Comparison of ENCODE assay signal across 24 cellular contexts in the genomic region with DNA sequence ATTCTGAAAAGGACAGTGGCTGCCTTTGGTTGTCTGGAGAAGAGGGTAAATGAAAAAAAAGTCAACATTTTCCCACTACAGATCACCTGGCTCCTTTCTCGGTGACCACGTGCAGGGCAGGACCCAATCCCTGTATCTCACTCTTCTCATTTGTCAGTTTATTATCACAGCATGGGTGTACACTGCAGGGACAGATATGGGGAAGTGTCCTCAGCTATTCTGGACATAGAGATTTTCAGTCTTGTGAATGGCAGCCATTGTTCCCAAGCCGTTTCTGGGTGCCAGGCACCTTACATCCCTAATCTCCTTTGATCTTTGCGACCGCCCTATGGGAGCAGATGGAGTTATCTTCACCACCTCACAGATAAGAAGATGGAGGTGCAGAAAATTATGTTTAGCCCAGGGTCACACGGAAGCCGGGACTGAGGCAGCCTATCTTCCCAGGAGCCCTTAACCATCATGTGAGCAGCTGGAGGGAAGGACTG. TPM values are rescaled to one million over a fixed set of nuclear protein-coding genes. Genes with fewer than 3 reads are reported as not detected.
DNase-seq lines count a peak whose midpoint lies in the region; ATAC-seq, FAIRE-seq and TF ChIP-seq lines count a peak whose summit lies in the region.
"Had no signal": no experiment of that assay in that cellular context is flagged by ENCODE, and none has a peak within 500 bp of the region (broad histone marks: within the 10 kb centered on the region; RNA-seq: fewer than 3 reads in every experiment).

No MANE protein-coding gene starts in this region.

- no peak overlapping the region for H3K27ac Mint-ChIP-seq in activated T-helper 2 cell treated with anti-CD3 and anti-CD28 coated beads, Interferon-gamma antibody, Interleukin-2, Interleukin-4, amounts not matched to agents 10 μg/mL and 5 μg/mL and 100 μg/mL, durations not matched to agents 14 hours and 24 hours and 36 hours
- H3K27ac Mint-ChIP-seq: CD4-positive, alpha-beta T cell had no signal

- H3K36me3 Mint-ChIP-seq in activated T-helper 2 cell treated with anti-CD3 and anti-CD28 coated beads, Interferon-gamma antibody, Interleukin-2, Interleukin-4, amounts not matched to agents 10 μg/mL and 5 μg/mL and 100 μg/mL, durations not matched to agents 14 hours and 24 hours and 36 hours (ENCODE audit: low read depth), result no peaks in the 10 kb centered on the region

- peak overlapping the region; percentile 90 for H3K27ac ChIP-seq in Panc1 (ENCODE audit: low read length)
- no peak overlapping the region for H3K27ac ChIP-seq in keratinocyte (ENCODE audit: control insufficient read depth, insufficient read depth, low read length)
- H3K27ac ChIP-seq in transverse colon, result peak overlapping the region in 3 of 4 donors; percentile 25 to 38 (median 33)
- H3K27ac ChIP-seq: 22Rv1, BLaER1 had no signal

- H3K9me3 ChIP-seq in Panc1 (ENCODE audit: control insufficient read depth, insufficient read depth, low read depth, low read length), result no peaks in the 10 kb centered on the region
- no peaks in the 10 kb centered on the region for H3K9me3 ChIP-seq in keratinocyte (ENCODE audit: control insufficient read depth, low read depth, low read length)
- H3K9me3 ChIP-seq in transverse colon, result no peaks in the 10 kb centered on the region
- H3K9me3 ChIP-seq: BLaER1 had no signal

- intact Hi-C loops in Panc1 (cut with micrococcal nuclease; ENCODE audit: unreplicated experiment), result no loop called here
- intact Hi-C loops in transverse colon (cut with DNase I; ENCODE audit: low total_unique reads), result no loop called here
- intact Hi-C loops in activated T-helper 2 cell treated with anti-CD3 and anti-CD28 coated beads, Interferon-gamma antibody, Interleukin-2, Interleukin-4, amounts not matched to agents 10 μg/mL and 5 μg/mL and 100 μg/mL, durations not matched to agents 14 hours and 24 hours and 36 hours (cut with micrococcal nuclease), result no loop called here

- FAIRE-seq in keratinocyte (lab: Jason Lieb, UNC), result no peak
- FAIRE-seq: G401.6, GM12892 had no signal

- no peak overlapping the region for H3K4me3 ChIP-seq in Panc1 (ENCODE audit: low read depth in 2 of 2, low read length in 2 of 2)
- no peak overlapping the region for H3K4me3 ChIP-seq in keratinocyte (ENCODE audit: control insufficient read depth in 2 of 3, extremely low read depth in 1 of 3, insufficient read depth in 2 of 3, low read depth in 1 of 3, low read length in 3 of 3)
- H3K4me3 ChIP-seq in transverse colon, result no peak overlapping the region
- H3K4me3 ChIP-seq: BLaER1 had no signal

- no peak overlapping the region for H3K4me3 Mint-ChIP-seq in activated T-helper 2 cell treated with anti-CD3 and anti-CD28 coated beads, Interferon-gamma antibody, Interleukin-2, Interleukin-4, amounts not matched to agents 10 μg/mL and 5 μg/mL and 100 μg/mL, durations not matched to agents 14 hours and 24 hours and 36 hours (ENCODE audit: low read depth)
- H3K4me3 Mint-ChIP-seq: CD4-positive, alpha-beta T cell had no signal

- ATAC-seq in Panc1, result peak; percentile 11; the same call in 1 of the 2 replicates
- ATAC-seq in GM21576 (IDR thresholded peaks at IDR 0.05; ENCODE audit: unreplicated experiment), result no peak

- CTCF ChIA-PET in Panc1 (lab: Charles Lee), result no interaction called here

- no peak overlapping the region for H3K4me2 ChIP-seq in keratinocyte (ENCODE audit: control insufficient read depth, extremely low read depth, insufficient read depth, low read depth, low read length)
- H3K4me2 ChIP-seq: BLaER1 had no signal

- peaks cover 80% of the 10 kb centered on the region for H3K4me1 ChIP-seq in Panc1 (ENCODE audit: control insufficient read depth, insufficient read depth, low read length)
- peaks cover 61% of the 10 kb centered on the region for H3K4me1 ChIP-seq in keratinocyte (ENCODE audit: control insufficient read depth, extremely low read depth, insufficient read depth, low read length)
- peaks cover 0 to 25% (median 18%) of the 10 kb centered on the region in 4 donors for H3K4me1 ChIP-seq in transverse colon

- WGBS in transverse colon (ENCODE audit: low coverage in 1 of 2), 2 donors, result 50 to 56% methylated on average over 2 to 7 of the region's 7 CpGs

- H3K9me3 Mint-ChIP-seq in activated T-helper 2 cell treated with anti-CD3 and anti-CD28 coated beads, Interferon-gamma antibody, Interleukin-2, Interleukin-4, amounts not matched to agents 10 μg/mL and 5 μg/mL and 100 μg/mL, durations not matched to agents 14 hours and 24 hours and 36 hours, result no peaks in the 10 kb centered on the region
- H3K9me3 Mint-ChIP-seq: CD4-positive, alpha-beta T cell had no signal

- no peaks in the 10 kb centered on the region for H3K27me3 ChIP-seq in Panc1 (ENCODE audit: control insufficient read depth, insufficient read depth, low read length)
- H3K27me3 ChIP-seq in keratinocyte (ENCODE audit: control insufficient read depth, extremely low read depth, insufficient read depth, low read length), result no peaks in the 10 kb centered on the region
- H3K27me3 ChIP-seq in transverse colon, result no peaks in the 10 kb centered on the region

- H3K27me3 Mint-ChIP-seq in activated T-helper 2 cell treated with anti-CD3 and anti-CD28 coated beads, Interferon-gamma antibody, Interleukin-2, Interleukin-4, amounts not matched to agents 10 μg/mL and 5 μg/mL and 100 μg/mL, durations not matched to agents 14 hours and 24 hours and 36 hours (ENCODE audit: low read depth), result peaks cover 34% of the 10 kb centered on the region

- no peaks in the 10 kb centered on the region for H3K36me3 ChIP-seq in Panc1 (ENCODE audit: control insufficient read depth, insufficient read depth, low read length)
- peaks cover 2 to 27% of the 10 kb centered on the region in 2 experiments for H3K36me3 ChIP-seq in keratinocyte (ENCODE audit: control insufficient read depth in 2 of 2, extremely low read depth in 1 of 2, insufficient read depth in 2 of 2, low read length in 2 of 2)
- H3K36me3 ChIP-seq in transverse colon, result no peaks in the 10 kb centered on the region
- H3K36me3 ChIP-seq: BLaER1 had no signal

- POLR2A ChIA-PET in Panc1 (lab: Charles Lee), result no interaction called here

- H3K79me2 ChIP-seq in keratinocyte (ENCODE audit: control insufficient read depth, insufficient read depth, low read length), result peaks cover 88% of the 10 kb centered on the region

- peak; percentile 19 for DNase-seq in NCI-H82 (lab: John Stamatoyannopoulos, UW)
- no peak for DNase-seq in NCI-H82 treated with DMSO at 0.1 percent for 48 hours (lab: John Stamatoyannopoulos, UW; ENCODE audit: unreplicated experiment)
- DNase-seq in Panc1 (ENCODE audit: low read depth, low spot score), result no peak
- no peak for DNase-seq in keratinocyte (ENCODE audit: low read depth, low spot score)
- DNase-seq in transverse colon, result no peak
- no peak for DNase-seq in NCI-H128 (lab: John Stamatoyannopoulos, UW; ENCODE audit: unreplicated experiment)
- DNase-seq in activated T-helper 2 cell treated with anti-CD3 and anti-CD28 coated beads, Interferon-gamma antibody, Interleukin-2, Interleukin-4, amounts not matched to agents 10 μg/mL and 5 μg/mL and 100 μg/mL, durations not matched to agents 14 hours and 24 hours and 36 hours (ENCODE audit: low spot score), result no peak
- DNase-seq: ACHN; CD4-positive, alpha-beta T cell; COR-L47; GOT3; HCEC 1CT; NCI-H1092 treated with DMSO at 0.1 percent for 48 hours; NCI-H146; NCI-H2029; NCI-H2227 treated with DMSO at 0.1 percent for 48 hours; NCI-H510A treated with DMSO at 0.1 percent for 48 hours; NCI-H748 treated with DMSO at 0.1 percent for 48 hours; Right ventricle myocardium superior had no signal

- H2AFZ ChIP-seq in keratinocyte (ENCODE audit: control insufficient read depth, low read length), result no peak overlapping the region

- peaks cover 14% of the 10 kb centered on the region for H3K4me1 Mint-ChIP-seq in activated T-helper 2 cell treated with anti-CD3 and anti-CD28 coated beads, Interferon-gamma antibody, Interleukin-2, Interleukin-4, amounts not matched to agents 10 μg/mL and 5 μg/mL and 100 μg/mL, durations not matched to agents 14 hours and 24 hours and 36 hours (ENCODE audit: low read depth)

- no peak for TF ChIP-seq CTCF in Panc1 (IDR thresholded peaks at IDR 0.05)
- no peak for TF ChIP-seq CTCF in keratinocyte (optimal IDR thresholded peaks at IDR 0.05 in 1 of 3, IDR thresholded peaks at IDR 0.05 in 1 of 3, conservative IDR thresholded peaks at IDR 0.05 in 1 of 3; ENCODE audit: extremely low read depth in 1 of 3, insufficient read depth in 2 of 3, low read length in 3 of 3)
- no peak for TF ChIP-seq CTCF in transverse colon (IDR thresholded peaks at IDR 0.05)

- H3K9ac ChIP-seq in keratinocyte (ENCODE audit: control insufficient read depth, extremely low read depth, insufficient read depth, low read length), result peak overlapping the region; percentile 9
- H3K9ac ChIP-seq: BLaER1 had no signal

- no peaks in the 10 kb centered on the region for H4K20me1 ChIP-seq in keratinocyte (ENCODE audit: control insufficient read depth, extremely low read depth, insufficient read depth, low read length)
- H4K20me1 ChIP-seq: BLaER1 had no signal

- in situ Hi-C loops in Panc1 (cut with HindIII; ENCODE audit: low pct_unique_long_range_greater_than_20kb, low sequenced_read_pairs) (no loop called here), transverse colon (cut with MboI; ENCODE audit: low pct_ligation_motif_present in 1 of 4, low pct_unique_long_range_greater_than_20kb in 1 of 4, low sequenced_read_pairs in 3 of 4) (no loop called here)

- BruUV-seq in Panc1 (replicated peaks; lab: Mats Ljungman, UMichigan), result no TSS peak

- no peaks in the 10 kb centered on the region for H3K9me1 ChIP-seq in keratinocyte (ENCODE audit: control insufficient read depth, extremely low read depth, insufficient read depth, low read length)

- no peak for TF ChIP-seq POLR2A in transverse colon (IDR thresholded peaks at IDR 0.05)

- dilution Hi-C loops in keratinocyte (cut with MboI; ENCODE audit: extremely low pct_ligation_motif_present, low sequenced_read_pairs), result no loop called here

- no peak for TF ChIP-seq EP300 in transverse colon (IDR thresholded peaks at IDR 0.05; ENCODE audit: low read depth)

RNA-seq across cellular contexts. Expression of a gene that starts 7.2 kb away (rescaled TPM):
- total RNA-seq in Panc1 (2021; ENCODE audit: unreplicated experiment) (42.7 TPM), transverse colon (10 to 100 TPM; 41.4 to 68.9 (median 52.0) TPM)
- polyA plus RNA-seq in Panc1 (2012; ENCODE audit: insufficient read length), result 35.5 TPM
- polyA plus RNA-seq in keratinocyte, result 43.8 to 50.0 TPM (median 47.1 TPM) in 3 replicates
- polyA plus RNA-seq in keratinocyte (2011; ENCODE audit: low read depth), result 3.1 TPM
- 29.8 and 33.5 TPM in 2 replicates for polyA plus RNA-seq in keratinocyte (2011; cell fraction: cytosol; rRNA removed)
- polyA plus RNA-seq in keratinocyte (2011; cell fraction: nucleus; rRNA removed), result 49.0 and 54.2 TPM in 2 replicates
- 12.0 and 33.5 TPM in 2 replicates for polyA plus RNA-seq in keratinocyte (2012; ENCODE audit: low replicate concordance)
- polyA minus RNA-seq in keratinocyte, result 32.3 to 42.4 TPM (median 41.9 TPM) in 3 replicates
- 39.5 TPM for polyA minus RNA-seq in keratinocyte (2011; cell fraction: cytosol; rRNA and poly(A)+ RNA removed)
- polyA minus RNA-seq in keratinocyte (2011; cell fraction: nucleus; rRNA and poly(A)+ RNA removed), result 32.8 and 46.5 TPM in 2 replicates
- total RNA-seq in activated T-helper 2 cell treated with anti-CD3 and anti-CD28 coated beads, Interferon-gamma antibody, Interleukin-2, Interleukin-4, amounts not matched to agents 10 μg/mL and 5 μg/mL and 100 μg/mL, durations not matched to agents 14 hours and 24 hours and 36 hours, result 3.6 and 4.2 TPM in 2 replicates
- total RNA-seq: CD4-positive, alpha-beta T cell had no signal

RNA-seq across cellular contexts. Expression of a gene that starts 47.4 kb away (rescaled TPM):
- total RNA-seq in Panc1 (2021; ENCODE audit: unreplicated experiment), result 17.5 TPM
- polyA plus RNA-seq in Panc1 (2012; ENCODE audit: insufficient read length), result 21.6 TPM
- 41.9 to 47.1 TPM (median 43.4 TPM) in 3 replicates for polyA plus RNA-seq in keratinocyte
- polyA plus RNA-seq in keratinocyte (2011; ENCODE audit: low read depth), result 49.8 TPM
- 34.4 and 47.7 TPM in 2 replicates for polyA plus RNA-seq in keratinocyte (2011; cell fraction: cytosol; rRNA removed)
- 20.4 and 25.9 TPM in 2 replicates for polyA plus RNA-seq in keratinocyte (2011; cell fraction: nucleus; rRNA removed)
- 21.6 and 37.5 TPM in 2 replicates for polyA plus RNA-seq in keratinocyte (2012; ENCODE audit: low replicate concordance)
- polyA minus RNA-seq in keratinocyte, result 7.3 to 20.1 TPM (median 19.1 TPM) in 3 replicates
- 31.7 TPM for polyA minus RNA-seq in keratinocyte (2011; cell fraction: cytosol; rRNA and poly(A)+ RNA removed)
- 1.5 and 6.3 TPM in 2 replicates for polyA minus RNA-seq in keratinocyte (2011; cell fraction: nucleus; rRNA and poly(A)+ RNA removed)
- total RNA-seq in transverse colon, result 10 to 100 TPM in 3 of 4 donors, 1 to 10 TPM in 1; 3.6 to 19.5 (median 18.6) TPM
- total RNA-seq in activated T-helper 2 cell treated with anti-CD3 and anti-CD28 coated beads, Interferon-gamma antibody, Interleukin-2, Interleukin-4, amounts not matched to agents 10 μg/mL and 5 μg/mL and 100 μg/mL, durations not matched to agents 14 hours and 24 hours and 36 hours, result 12.8 and 14.2 TPM in 2 replicates

RNA-seq across cellular contexts. Expression of a gene that starts 47.5 kb away (rescaled TPM):
- total RNA-seq in Panc1 (2021; ENCODE audit: unreplicated experiment), result 28.4 TPM
- 28.1 TPM for polyA plus RNA-seq in Panc1 (2012; ENCODE audit: insufficient read length)
- 7.1 to 14.3 TPM (median 8.3 TPM) in 3 replicates for polyA plus RNA-seq in keratinocyte
- polyA plus RNA-seq in keratinocyte (2011; ENCODE audit: low read depth), result 21.4 TPM
- 10.2 and 12.3 TPM in 2 replicates for polyA plus RNA-seq in keratinocyte (2011; cell fraction: cytosol; rRNA removed)
- 23.6 and 25.3 TPM in 2 replicates for polyA plus RNA-seq in keratinocyte (2011; cell fraction: nucleus; rRNA removed)
- 24.5 and 29.2 TPM in 2 replicates for polyA plus RNA-seq in keratinocyte (2012; ENCODE audit: low replicate concordance)
- 3.9 to 16.3 TPM (median 9.0 TPM) in 3 replicates for polyA minus RNA-seq in keratinocyte
- polyA minus RNA-seq in keratinocyte (2011; cell fraction: cytosol; rRNA and poly(A)+ RNA removed), result 13.4 TPM
- 25.6 and 29.1 TPM in 2 replicates for polyA minus RNA-seq in keratinocyte (2011; cell fraction: nucleus; rRNA and poly(A)+ RNA removed)
- total RNA-seq in transverse colon, result 100 to 1,000 TPM in 3 of 4 donors, 10 to 100 TPM in 1; 65.3 to 371 (median 187) TPM
- 32.7 and 35.3 TPM in 2 replicates for total RNA-seq in activated T-helper 2 cell treated with anti-CD3 and anti-CD28 coated beads, Interferon-gamma antibody, Interleukin-2, Interleukin-4, amounts not matched to agents 10 μg/mL and 5 μg/mL and 100 μg/mL, durations not matched to agents 14 hours and 24 hours and 36 hours
